15 cellular contexts compared by ENCODE assay signal in the genomic region with DNA sequence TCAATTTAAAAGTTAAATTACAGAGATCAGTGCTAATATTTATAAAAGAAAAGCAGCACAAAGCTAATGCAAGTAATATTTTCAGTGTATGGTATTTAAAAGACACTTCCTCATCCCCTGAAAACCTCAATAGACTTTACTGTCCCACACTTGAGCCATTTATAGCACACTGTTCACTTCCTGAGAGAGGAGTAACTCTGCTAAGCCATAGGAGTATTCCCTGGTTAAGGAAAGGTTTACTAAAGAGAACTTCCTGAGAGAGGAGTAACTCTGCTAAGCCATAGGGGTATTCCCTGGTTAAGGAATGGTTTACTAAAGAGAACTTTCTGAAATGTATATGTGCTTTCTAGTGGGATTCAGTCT.
DNase-seq lines count a peak whose midpoint lies in the region; ATAC-seq and TF ChIP-seq lines count a peak whose summit lies in the region.
"Had no signal": no experiment of that assay in that cellular context is flagged by ENCODE, and none has a peak within 500 bp of the region (broad histone marks: within the 10 kb centered on the region; RNA-seq: fewer than 3 reads in every experiment).

No MANE protein-coding gene starts in this region.

- in situ Hi-C loops in HAP-1 (cut with MboI; ENCODE audit: low sequenced_read_pairs), result no loop called here

- TF ChIP-seq CTCF in cardiac muscle cell (IDR thresholded peaks at IDR 0.05; ENCODE audit: low read depth, low read length), result no peak

- peaks cover 38% of the 10 kb centered on the region for H3K4me1 ChIP-seq in cardiac muscle cell (ENCODE audit: low read depth)
- H3K4me1 ChIP-seq in skeletal muscle tissue (ENCODE audit: control insufficient read depth in 3 of 3, insufficient read depth in 3 of 3, low read length in 3 of 3), result no peaks in the 10 kb centered on the region
- no peaks in the 10 kb centered on the region for H3K4me1 ChIP-seq in HAP-1
- H3K4me1 ChIP-seq: Peyer's patch had no signal

- intact Hi-C loops in cardiac septum (cut with DNase I), result loop anchor here (5.0 kb wide), 1 partner anchor 60 kb away; no protein-coding TSS in a partner anchor

- DNase-seq in cardiac muscle cell (ENCODE audit: low read depth in 1 of 2, low spot score in 1 of 2), result peak in 1 of 2 donors; percentile 24
- DNase-seq in cardiac septum (ENCODE audit: low spot score), result no peak
- DNase-seq in kidney glomerular epithelial cell (lab: John Stamatoyannopoulos, UW), result no peak
- no peak for DNase-seq in NCI-H82 (lab: John Stamatoyannopoulos, UW)
- no peak for DNase-seq in HAP-1 (ENCODE audit: low spot score in 2 of 2)
- DNase-seq: activated CD4-positive, alpha-beta T cell treated with anti-CD3 and anti-CD28 coated beads for 36 hours; activated T-cell treated with anti-CD3 and anti-CD28 coated beads, Interleukin-2, amount 50 U/mL, for 4 hours; aorta; COR-L47; immature natural killer cell; Peyer's patch; posterior cingulate gyrus had no signal

- no peak overlapping the region for H3K4me3 ChIP-seq in cardiac muscle cell
- H3K4me3 ChIP-seq in skeletal muscle tissue (ENCODE audit: low read length in 3 of 3), result no peak overlapping the region
- H3K4me3 ChIP-seq in HAP-1, result no peak overlapping the region
- H3K4me3 ChIP-seq: Peyer's patch had no signal

- no peak overlapping the region for H3K9ac ChIP-seq in skeletal muscle tissue (ENCODE audit: low read depth in 1 of 3, low read length in 3 of 3)

- no peaks in the 10 kb centered on the region for H3K36me3 ChIP-seq in cardiac muscle cell
- H3K36me3 ChIP-seq in skeletal muscle tissue (ENCODE audit: control insufficient read depth in 3 of 3, insufficient read depth in 3 of 3, low read length in 3 of 3), result no peaks in the 10 kb centered on the region
- H3K36me3 ChIP-seq in HAP-1 (replicated peaks), result no peaks in the 10 kb centered on the region
- H3K36me3 ChIP-seq: Peyer's patch had no signal

- peak; percentile 17 for ATAC-seq in GM21619 (IDR thresholded peaks at IDR 0.05; ENCODE audit: unreplicated experiment)
- ATAC-seq in HG03432 (IDR thresholded peaks at IDR 0.05; ENCODE audit: unreplicated experiment), result peak; percentile 30

- H3K9me3 ChIP-seq in cardiac muscle cell (ENCODE audit: low read depth) (no peaks in the 10 kb centered on the region), skeletal muscle tissue (ENCODE audit: control insufficient read depth in 3 of 3, low read length in 3 of 3) (no peaks in the 10 kb centered on the region), HAP-1 (no peaks in the 10 kb centered on the region)
- H3K9me3 ChIP-seq: Peyer's patch had no signal

- peak overlapping the region; percentile 16 for H3K27ac ChIP-seq in cardiac muscle cell
- H3K27ac ChIP-seq in skeletal muscle tissue (ENCODE audit: low read depth, low read length), result peak overlapping the region; percentile 39
- H3K27ac ChIP-seq: Peyer's patch had no signal

- H3K27me3 ChIP-seq in cardiac muscle cell (no peaks in the 10 kb centered on the region), skeletal muscle tissue (ENCODE audit: control insufficient read depth in 3 of 3, insufficient read depth in 3 of 3, low read length in 3 of 3) (no peaks in the 10 kb centered on the region), HAP-1 (ENCODE audit: low read depth) (no peaks in the 10 kb centered on the region)
- H3K27me3 ChIP-seq: Peyer's patch had no signal
